Comparison of ENCODE assay signal across 14 cellular contexts in genomic region chr17:8360260-8360659, GRCh38. TPM values are rescaled to one million over a fixed set of nuclear protein-coding genes. Genes with fewer than 3 reads are reported as not detected.
DNase-seq lines count a peak whose midpoint lies in the region; ATAC-seq and TF ChIP-seq lines count a peak whose summit lies in the region.
"Had no signal": no experiment of that assay in that cellular context is flagged by ENCODE, and none has a peak within 500 bp of the region (broad histone marks: within the 10 kb centered on the region; RNA-seq: fewer than 3 reads in every experiment).

No MANE protein-coding gene starts in this region.

- H3K79me1 ChIP-seq in H9 (ENCODE audit: insufficient read depth, low read depth, low read length, poor library complexity, severe bottlenecking) = no peaks in the 10 kb centered on the region

- no peak overlapping the region for H2BK15ac ChIP-seq in H9 (ENCODE audit: low read depth, low read length)

- no peak overlapping the region for H4K8ac ChIP-seq in H9 (replicated peaks; ENCODE audit: insufficient read length, low read depth, low read length)

- CTCF ChIA-PET in activated CD4-positive, alpha-beta T cell treated with anti-CD3 and anti-CD28 coated beads for 36 hours (lab: Charles Lee) = interaction anchor here (0.5 to 1.6 kb wide), 4 partner anchors 16 to 143 kb away, joined by 3 to 6 read pairs (median 4); partner anchors contain the start of gene KRABD2

- H3K4me3 ChIP-seq in SJCRH30 = no peak overlapping the region
- no peak overlapping the region for H3K4me3 ChIP-seq in gastrocnemius medialis
- H3K4me3 ChIP-seq: lung had no signal

- no peaks in the 10 kb centered on the region for H4K20me1 ChIP-seq in H9 (ENCODE audit: control insufficient read depth, insufficient read depth, insufficient read length)

- peaks cover 0 to 2% (median 0%) of the 10 kb centered on the region in 3 experiments; a peak in 2 of 7 replicates for H3K36me3 Mint-ChIP-seq in H9 (ENCODE audit: insufficient read depth in 1 of 3, low read depth in 3 of 3)
- H3K36me3 Mint-ChIP-seq in glutamatergic neuron (ENCODE audit: unreplicated experiment) = no peaks in the 10 kb centered on the region
- no peaks in the 10 kb centered on the region for H3K36me3 Mint-ChIP-seq in activated CD4-positive, alpha-beta T cell treated with anti-CD3 and anti-CD28 coated beads for 36 hours (ENCODE audit: low read depth)

- POLR2A ChIA-PET in activated CD4-positive, alpha-beta T cell treated with anti-CD3 and anti-CD28 coated beads for 36 hours (lab: Charles Lee) = interaction anchor here (0.6 to 1.1 kb wide), 3 partner anchors 29 to 807 kb away, joined by 3 read pairs; no protein-coding TSS in a partner anchor

- H3K4me2 ChIP-seq in H9 (ENCODE audit: insufficient read depth, insufficient read length, low read length) = no peak overlapping the region

- no peak overlapping the region for H2BK20ac ChIP-seq in H9 (ENCODE audit: low read depth, low read length, poor library complexity, severe bottlenecking)

- H3K79me2 ChIP-seq in H9 (ENCODE audit: insufficient read depth, low read length) = no peaks in the 10 kb centered on the region

- no peak for TF ChIP-seq POLR2A in gastrocnemius medialis (IDR thresholded peaks at IDR 0.05)

- peaks cover 0 to 3% of the 10 kb centered on the region in 2 experiments; a peak in 1 of 5 replicates for H3K9me3 Mint-ChIP-seq in H9
- H3K9me3 Mint-ChIP-seq in glutamatergic neuron (ENCODE audit: unreplicated experiment) = no peaks in the 10 kb centered on the region
- no peaks in the 10 kb centered on the region for H3K9me3 Mint-ChIP-seq in activated CD4-positive, alpha-beta T cell treated with anti-CD3 and anti-CD28 coated beads for 36 hours (ENCODE audit: low read depth)
- H3K9me3 Mint-ChIP-seq: stimulated activated naive B cell treated with anti-CD40 and anti-IgM and Interleukin-4, amounts not matched to agents 10 μg/mL and 1 μg/mL and 100 μg/mL, for 72 hours had no signal

- TF ChIP-seq CTCF in H9 (conservative IDR thresholded peaks at IDR 0.05) (no peak), glutamatergic neuron (IDR thresholded peaks at IDR 0.05; ENCODE audit: partially characterized antibody, unreplicated experiment) (no peak), gastrocnemius medialis (IDR thresholded peaks at IDR 0.05 in 4 of 5, conservative IDR thresholded peaks at IDR 0.05 in 1 of 5) (no peak), GM13976 (IDR thresholded peaks at IDR 0.05; ENCODE audit: borderline replicate concordance, control extremely low read depth, extremely low read depth, insufficient read depth, missing control alignments) (no peak)

- H3K4me1 ChIP-seq in H9 (ENCODE audit: insufficient read depth, low read length) (peaks cover 16% of the 10 kb centered on the region; the same call in 1 of the 2 replicates), SJCRH30 (peaks cover 14% of the 10 kb centered on the region), gastrocnemius medialis (peaks cover 23 to 25% of the 10 kb centered on the region in 2 donors)

- H3T11ph ChIP-seq in H9 (ENCODE audit: low read length) = no peak overlapping the region

- DNase-seq in H9 (no peak), SJCRH30 (no peak), glutamatergic neuron (no peak), gastrocnemius medialis (no peak), GM13976 (ENCODE audit: low spot score) (no peak), NCI-H510A treated with DMSO at 0.1 percent for 48 hours (lab: John Stamatoyannopoulos, UW) (no peak)
- DNase-seq in activated CD4-positive, alpha-beta T cell treated with anti-CD3 and anti-CD28 coated beads for 36 hours = no peak
- DNase-seq: activated CD8-positive, alpha-beta T cell treated with anti-CD3 and anti-CD28 coated beads, Interleukin-2, amount 10 ng/mL, durations not matched to agents 7 days and 5 days; activated effector memory CD4-positive, alpha-beta T cell treated with Interleukin-2 at 50 U/mL for 16 hours; MV-4-11; stimulated activated naive B cell treated with anti-CD40 and anti-IgM and Interleukin-4, amounts not matched to agents 10 μg/mL and 1 μg/mL and 100 μg/mL, for 72 hours had no signal

- intact Hi-C loops in gastrocnemius medialis (cut with DNase I; ENCODE audit: low total_unique reads) = no loop called here
- intact Hi-C loops in activated CD4-positive, alpha-beta T cell treated with anti-CD3 and anti-CD28 coated beads for 36 hours (cut with DNase I, micrococcal nuclease) = no loop called here

- WGBS in H9 (ENCODE audit: extremely low coverage, insufficient read length, low lambda C conversion rate) = no CpG with 5 or more reads among the region's 3 CpGs

- H2AK5ac ChIP-seq in H9 (ENCODE audit: insufficient read length, low read length) = no peak overlapping the region

- H3K18ac ChIP-seq in H9 (ENCODE audit: insufficient read length, low read depth, low read length) = no peak overlapping the region

- H2BK120ac ChIP-seq in H9 (ENCODE audit: low read depth, low read length, poor library complexity, severe bottlenecking) = no peak overlapping the region

- no peak overlapping the region for H4K91ac ChIP-seq in H9 (ENCODE audit: insufficient read length, low read depth, low read length)

- H3K9me3 ChIP-seq in H9 (ENCODE audit: control insufficient read depth, low read depth, low read length) (no peaks in the 10 kb centered on the region), SJCRH30 (replicated peaks) (no peaks in the 10 kb centered on the region), gastrocnemius medialis (no peaks in the 10 kb centered on the region)

- no peak for ATAC-seq in gastrocnemius medialis
- ATAC-seq in activated CD4-positive, alpha-beta T cell treated with anti-CD3 and anti-CD28 coated beads for 36 hours = no peak
- ATAC-seq: activated CD8-positive, alpha-beta T cell treated with anti-CD3 and anti-CD28 coated beads, Interleukin-2, amount 10 ng/mL, durations not matched to agents 7 days and 5 days had no signal

- H3K27me3 ChIP-seq in H9 (ENCODE audit: insufficient read depth, low read length) (no peaks in the 10 kb centered on the region), SJCRH30 (no peaks in the 10 kb centered on the region), gastrocnemius medialis (no peaks in the 10 kb centered on the region)

- no peak overlapping the region for H3K9ac ChIP-seq in H9 (ENCODE audit: extremely low read depth, insufficient read length, low read length)

- H3K4me1 Mint-ChIP-seq in H9 (peaks cover 18 to 20% of the 10 kb centered on the region in 2 experiments), glutamatergic neuron (ENCODE audit: low read depth, unreplicated experiment) (peaks cover 25% of the 10 kb centered on the region)
- H3K4me1 Mint-ChIP-seq in activated CD4-positive, alpha-beta T cell treated with anti-CD3 and anti-CD28 coated beads for 36 hours = peaks cover 10% of the 10 kb centered on the region
- H3K4me1 Mint-ChIP-seq: B cell had no signal

- no peak overlapping the region for H3K14ac ChIP-seq in H9 (ENCODE audit: insufficient read depth, low read length)

- H2BK12ac ChIP-seq in H9 (ENCODE audit: insufficient read length, low read depth, low read length) = no peak overlapping the region

- no peaks in the 10 kb centered on the region for H3K23me2 ChIP-seq in H9 (ENCODE audit: insufficient read length, low read depth, low read length, poor library complexity, severe bottlenecking)

- no peak overlapping the region for H2AFZ ChIP-seq in H9 (ENCODE audit: low read length)

- no peak overlapping the region for H4K5ac ChIP-seq in H9 (ENCODE audit: insufficient read length, low read depth, low read length)

- H3K27me3 Mint-ChIP-seq in H9 (ENCODE audit: low read depth) (no peaks in the 10 kb centered on the region), glutamatergic neuron (ENCODE audit: unreplicated experiment) (no peaks in the 10 kb centered on the region)
- no peaks in the 10 kb centered on the region for H3K27me3 Mint-ChIP-seq in activated CD4-positive, alpha-beta T cell treated with anti-CD3 and anti-CD28 coated beads for 36 hours
- H3K27me3 Mint-ChIP-seq: B cell; stimulated activated naive B cell treated with anti-CD40 and anti-IgM and Interleukin-4, amounts not matched to agents 10 μg/mL and 1 μg/mL and 100 μg/mL, for 72 hours had no signal

- no peak overlapping the region for H3K23ac ChIP-seq in H9 (ENCODE audit: insufficient read length, low read depth, low read length)

- no peaks in the 10 kb centered on the region for H3K36me3 ChIP-seq in SJCRH30
- H3K36me3 ChIP-seq in gastrocnemius medialis = no peaks in the 10 kb centered on the region

- H2BK5ac ChIP-seq in H9 (ENCODE audit: insufficient read length, low read length) = no peak overlapping the region

- H3K27ac ChIP-seq in H9 (ENCODE audit: insufficient read length, low read depth, low read length) = peak overlapping the region; percentile 34
- H3K27ac ChIP-seq in SJCRH30 = peak overlapping the region; percentile 37
- H3K27ac ChIP-seq in gastrocnemius medialis = peak overlapping the region; percentile 52 to 58 (median 55)

- peak overlapping the region in 2 of 3 experiments; percentile 40 to 75; a peak in 3 of 7 replicates for H3K27ac Mint-ChIP-seq in H9
- H3K27ac Mint-ChIP-seq in glutamatergic neuron (ENCODE audit: unreplicated experiment) = peak overlapping the region; percentile 80
- H3K27ac Mint-ChIP-seq in activated CD4-positive, alpha-beta T cell treated with anti-CD3 and anti-CD28 coated beads for 36 hours = no peak overlapping the region
- H3K27ac Mint-ChIP-seq: activated CD8-positive, alpha-beta T cell treated with anti-CD3 and anti-CD28 coated beads, Interleukin-2, amount 10 ng/mL, durations not matched to agents 7 days and 5 days; B cell; stimulated activated naive B cell treated with anti-CD40 and anti-IgM and Interleukin-4, amounts not matched to agents 10 μg/mL and 1 μg/mL and 100 μg/mL, for 72 hours had no signal

- in situ Hi-C loops in gastrocnemius medialis (cut with MboI; ENCODE audit: low sequenced_read_pairs in 4 of 4) (no loop called here), GM13976 (cut with MboI; ENCODE audit: low sequenced_read_pairs, unreplicated experiment) (no loop called here)

- H3K4me3 Mint-ChIP-seq in H9 = no peak overlapping the region
- peak overlapping the region; percentile 44 for H3K4me3 Mint-ChIP-seq in glutamatergic neuron (ENCODE audit: unreplicated experiment)
- no peak overlapping the region for H3K4me3 Mint-ChIP-seq in activated CD4-positive, alpha-beta T cell treated with anti-CD3 and anti-CD28 coated beads for 36 hours
- H3K4me3 Mint-ChIP-seq: activated CD8-positive, alpha-beta T cell treated with anti-CD3 and anti-CD28 coated beads, Interleukin-2, amount 10 ng/mL, durations not matched to agents 7 days and 5 days; B cell; stimulated activated naive B cell treated with anti-CD40 and anti-IgM and Interleukin-4, amounts not matched to agents 10 μg/mL and 1 μg/mL and 100 μg/mL, for 72 hours had no signal

- H3K4ac ChIP-seq in H9 (ENCODE audit: low read depth, low read length) = no peak overlapping the region

- H3K56ac ChIP-seq in H9 (ENCODE audit: insufficient read length, low read depth, low read length) = no peak overlapping the region

RNA-seq across cellular contexts. Expression of gene ODF4, which starts 20.6 kb away (rescaled TPM):
- total RNA-seq in H9 (2021) (not detected in 2 replicates), glutamatergic neuron (ENCODE audit: unreplicated experiment) (not detected), gastrocnemius medialis (not detected)
- total RNA-seq in SJCRH30 (2014; rRNA removed; shearing (Covaris generic)) = not detected in 2 replicates
- total RNA-seq in activated CD4-positive, alpha-beta T cell treated with anti-CD3 and anti-CD28 coated beads for 36 hours = not detected
- total RNA-seq: activated CD8-positive, alpha-beta T cell treated with anti-CD3 and anti-CD28 coated beads, Interleukin-2, amount 10 ng/mL, durations not matched to agents 7 days and 5 days; B cell; lung; ureter had no signal

RNA-seq across cellular contexts. Expression of gene RPL26, which starts 22.7 kb away (rescaled TPM):
- total RNA-seq in H9 (2021) (2,434 and 2,435 TPM in 2 replicates), glutamatergic neuron (ENCODE audit: unreplicated experiment) (941 TPM), gastrocnemius medialis (1,000 to 10,000 TPM; 2,392 to 2,913 (median 2,833) TPM)
- 3,054 and 3,660 TPM in 2 replicates for total RNA-seq in SJCRH30 (2014; rRNA removed; shearing (Covaris generic))
- 1,000 to 10,000 TPM; 3,064 to 3,721 TPM for total RNA-seq in activated CD4-positive, alpha-beta T cell treated with anti-CD3 and anti-CD28 coated beads for 36 hours

RNA-seq across cellular contexts. Expression of gene RNF222, which starts 37.4 kb away (rescaled TPM):
- total RNA-seq in H9 (2021) (0.07 and 0.09 TPM in 2 replicates), glutamatergic neuron (ENCODE audit: unreplicated experiment) (not detected), gastrocnemius medialis (not detected)
- total RNA-seq in SJCRH30 (2014; rRNA removed; shearing (Covaris generic)) = not detected in 2 replicates
- not detected for total RNA-seq in activated CD4-positive, alpha-beta T cell treated with anti-CD3 and anti-CD28 coated beads for 36 hours
- total RNA-seq: B cell, lung, ureter had no signal

RNA-seq across cellular contexts. Expression of gene ARHGEF15, which starts 50.2 kb away (rescaled TPM):
- total RNA-seq in H9 (2021) = 0.35 and 0.39 TPM in 2 replicates
- 0.71 and 1.8 TPM in 2 replicates for total RNA-seq in SJCRH30 (2014; rRNA removed; shearing (Covaris generic))
- total RNA-seq in glutamatergic neuron (ENCODE audit: unreplicated experiment) = 0.66 TPM
- 1 to 10 TPM; 3.3 to 8.1 (median 5.0) TPM for total RNA-seq in gastrocnemius medialis
- not detected for total RNA-seq in activated CD4-positive, alpha-beta T cell treated with anti-CD3 and anti-CD28 coated beads for 36 hours
- total RNA-seq: activated CD8-positive, alpha-beta T cell treated with anti-CD3 and anti-CD28 coated beads, Interleukin-2, amount 10 ng/mL, durations not matched to agents 7 days and 5 days; B cell had no signal
